27 cellular contexts compared by ENCODE assay signal in the genomic region with DNA sequence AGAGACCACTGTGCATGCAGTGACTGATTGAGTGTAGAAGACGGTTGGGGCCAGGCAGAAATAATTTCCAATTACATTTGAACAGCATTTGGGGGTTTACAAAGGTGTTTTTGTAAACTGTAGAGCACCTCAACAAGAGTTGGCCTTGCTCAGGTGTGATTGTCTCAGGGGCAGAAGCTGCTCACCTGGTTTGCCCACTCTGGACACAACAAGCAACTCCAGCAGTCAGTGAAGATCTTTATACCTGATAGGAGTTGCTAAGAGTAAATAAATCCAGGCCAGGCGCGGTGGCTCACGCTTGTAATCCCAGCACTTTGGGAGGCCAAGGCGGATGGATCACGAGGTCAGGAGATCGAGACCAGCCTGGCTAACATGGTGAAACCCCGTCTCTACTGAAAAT.
"Had no signal": no experiment of that assay in that cellular context is flagged by ENCODE, and none has a peak within 500 bp of the region (broad histone marks: within the 10 kb centered on the region; RNA-seq: fewer than 3 reads in every experiment).

No MANE protein-coding gene starts in this region.

- DNase-seq: hypothalamus; immature natural killer cell; kidney; left colon; left lung; lower lobe of right lung; mammary epithelial cell; mesenchymal stem cell; naive thymus-derived CD8-positive, alpha-beta T cell; occipital lobe; psoas muscle; right lobe of liver; stimulated activated CD4-positive, alpha-beta T cell treated with anti-CD3 and anti-CD28 coated beads, Interleukin-12 subunit alpha, Interleukin-12 subunit beta, amount 100 ng/mL, for 4 hours; stimulated activated CD4-positive, alpha-beta T cell treated with anti-CD3 and anti-CD28 coated beads, Interleukin-15, amount 100 ng/mL, for 24 hours; stimulated activated CD4-positive, alpha-beta T cell treated with anti-CD3 and anti-CD28 coated beads, Interleukin-2, amount 100 ng/mL, for 24 hours; stimulated activated CD4-positive, alpha-beta T cell treated with anti-CD3 and anti-CD28 coated beads, Interleukin-4, amount 100 ng/mL, for 1 hour; stimulated activated naive B cell treated with anti-CD40 and anti-IgM and Interleukin-4, amounts not matched to agents 10 μg/mL and 1 μg/mL and 100 μg/mL, for 72 hours; stimulated activated naive CD8-positive, alpha-beta T cell treated with anti-CD3 and anti-CD28 coated beads, Interleukin-15, Interleukin-2, amounts not matched to agents 100 U/mL and 50 U/mL, for 24 hours; stomach; testis; thyroid gland; transverse colon; upper lobe of left lung had no signal

- H3K4me2 ChIP-seq: neural progenitor cell had no signal

- H3K79me2 ChIP-seq: parathyroid adenoma had no signal

- H3K36me3 ChIP-seq: left lung, lower lobe of right lung, neural progenitor cell, neutrophil, right lobe of liver, stomach, thyroid gland, transverse colon, upper lobe of left lung, vagina had no signal

- ATAC-seq: left colon; left lung; lower lobe of right lung; naive thymus-derived CD8-positive, alpha-beta T cell; psoas muscle; right lobe of liver; stimulated activated naive B cell treated with anti-CD40 and anti-IgM and Interleukin-4, amounts not matched to agents 10 μg/mL and 1 μg/mL and 100 μg/mL, for 72 hours; stimulated activated naive CD8-positive, alpha-beta T cell treated with anti-CD3 and anti-CD28 coated beads, Interleukin-15, Interleukin-2, amounts not matched to agents 100 U/mL and 50 U/mL, for 24 hours had no signal

- H3K27me3 ChIP-seq: left lung, neural progenitor cell, neutrophil, right lobe of liver, stomach, testis, thyroid gland, transverse colon, upper lobe of left lung, vagina had no signal

- H3K9ac ChIP-seq: neural progenitor cell, parathyroid adenoma had no signal

- H3K4me1 ChIP-seq: left lung, lower lobe of right lung, parathyroid adenoma, psoas muscle, right lobe of liver, stomach, testis, thyroid gland, transverse colon, upper lobe of left lung, vagina had no signal

- H3K9me3 ChIP-seq: left lung, lower lobe of right lung, neutrophil, psoas muscle, right lobe of liver, stomach, testis, thyroid gland, transverse colon, upper lobe of left lung, vagina had no signal

- H3K4me3 ChIP-seq: left lung, lower lobe of right lung, neural progenitor cell, psoas muscle, right lobe of liver, stomach, testis, thyroid gland, transverse colon, upper lobe of left lung, vagina had no signal

- H2AFZ ChIP-seq: neural progenitor cell, parathyroid adenoma had no signal

- H3K27ac ChIP-seq: left lung, lower lobe of right lung, neural progenitor cell, neutrophil, parathyroid adenoma, psoas muscle, right lobe of liver, stomach, testis, thyroid gland, transverse colon, upper lobe of left lung, vagina had no signal
